In the genomic region with DNA sequence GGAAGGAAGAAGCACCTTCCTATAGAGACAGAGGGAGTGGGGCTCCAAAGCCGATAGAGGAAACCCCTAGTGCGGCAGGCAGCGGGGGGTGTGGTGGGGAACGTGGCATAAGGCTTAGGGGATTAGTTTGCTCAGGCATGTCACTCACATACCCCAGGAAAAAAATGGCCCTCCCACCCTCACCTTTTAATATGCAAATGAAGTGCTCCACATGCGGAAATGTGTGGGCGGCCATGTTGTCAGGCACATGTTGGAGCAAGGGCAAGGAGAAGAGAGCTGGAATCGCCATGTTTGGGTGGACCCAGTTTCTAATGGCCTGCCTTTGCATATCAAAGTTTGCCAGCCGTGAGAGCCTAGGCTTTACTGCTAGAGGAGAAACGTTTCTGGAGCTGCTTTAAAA, we compare ENCODE assay signal across 19 cellular contexts.
A peak's percentile ranks its signal among the peaks of the same experiment; 100 is the strongest.
DNase-seq lines count a peak whose midpoint lies in the region; ATAC-seq, FAIRE-seq and TF ChIP-seq lines count a peak whose summit lies in the region.
"Had no signal": no experiment of that assay in that cellular context is flagged by ENCODE, and none has a peak within 500 bp of the region (broad histone marks: within the 10 kb centered on the region; RNA-seq: fewer than 3 reads in every experiment).

No MANE protein-coding gene starts in this region.

- H3K4me2 ChIP-seq in H1 (ENCODE audit: insufficient read depth in 1 of 2, low read depth in 2 of 2, low read length in 2 of 2): no peak overlapping the region
- H3K4me2 ChIP-seq in neuronal stem cell (ENCODE audit: insufficient read depth, low read length, poor library complexity, severe bottlenecking): no peak overlapping the region
- H3K4me2 ChIP-seq: A549, BLaER1 had no signal

- H3K9ac ChIP-seq in NT2/D1 (ENCODE audit: insufficient read length, low read depth) (no peak overlapping the region), H1 (replicated peaks in 1 of 4; ENCODE audit: extremely low read depth in 1 of 4, low read depth in 3 of 4, low read length in 3 of 4) (no peak overlapping the region), neuronal stem cell (ENCODE audit: low read depth, low read length, poor library complexity) (no peak overlapping the region)
- H3K9ac ChIP-seq: BLaER1 had no signal

- 0 out of 2 replicates have a peak, but pooled peaks cover 6% of the 10 kb centered on the region for H3K9me3 ChIP-seq in NT2/D1 (ENCODE audit: insufficient read depth, low read length)
- 0 out of 4 replicates have a peak, but pooled peaks cover 0 to 7% of the 10 kb centered on the region in 2 experiments for H3K9me3 ChIP-seq in H1 (ENCODE audit: insufficient read depth in 2 of 2, low read depth in 1 of 2, low read length in 1 of 2)
- H3K9me3 ChIP-seq in neuronal stem cell (replicated peaks in 1 of 2; ENCODE audit: control insufficient read depth in 2 of 2, insufficient read depth in 1 of 2, low read depth in 1 of 2, low read length in 2 of 2): peaks cover 3 to 27% of the 10 kb centered on the region in 2 donors
- no peaks in the 10 kb centered on the region for H3K9me3 ChIP-seq in upper lobe of left lung
- H3K9me3 ChIP-seq: A549 had no signal

- 78% methylated on average over 9 of the region's 9 CpGs; no CpG with 5 or more reads in 1 of the 2 experiments for WGBS in H1 (ENCODE audit: extremely low coverage in 1 of 2, insufficient coverage in 1 of 2, insufficient read length in 1 of 2, insufficient replicate concordance in 2 of 2, low coverage in 1 of 2, low lambda C conversion rate in 2 of 2, missing lambda C conversion rate in 1 of 2), 2 experiments
- no CpG with 5 or more reads among the region's 9 CpGs for WGBS in neuronal stem cell (ENCODE audit: extremely low coverage in 2 of 2, insufficient read length in 2 of 2, insufficient replicate concordance in 1 of 2), 2 donors
- 75 to 81% methylated on average over 8 to 9 of the region's 9 CpGs for WGBS in upper lobe of left lung, 2 donors

- TF ChIP-seq EP300 in H1 (IDR thresholded peaks at IDR 0.05; ENCODE audit: borderline replicate concordance in 1 of 2, low read depth in 2 of 2, low read length in 2 of 2) (no peak), upper lobe of left lung (IDR thresholded peaks at IDR 0.05) (no peak)

- H3K36me3 ChIP-seq in NT2/D1 (ENCODE audit: insufficient read depth, insufficient read length, low read length) (no peaks in the 10 kb centered on the region), H1 (ENCODE audit: control insufficient read depth in 2 of 4, insufficient read depth in 4 of 4, low read length in 3 of 4) (no peaks in the 10 kb centered on the region), neuronal stem cell (replicated peaks in 1 of 2; ENCODE audit: control insufficient read depth in 2 of 2, insufficient read depth in 2 of 2, low read length in 2 of 2) (no peaks in the 10 kb centered on the region), upper lobe of left lung (no peaks in the 10 kb centered on the region)
- H3K36me3 ChIP-seq: BLaER1 had no signal

- TF ChIP-seq CTCF in H1 (IDR thresholded peaks at IDR 0.05; ENCODE audit: control extremely low read depth in 1 of 3, insufficient read depth in 1 of 3, low read depth in 1 of 3, low read length in 3 of 3) (no peak), upper lobe of left lung (IDR thresholded peaks at IDR 0.05) (no peak)

- H4K5ac ChIP-seq in H1 (ENCODE audit: insufficient read length, low read depth, low read length): no peak overlapping the region

- no peak overlapping the region for H2BK15ac ChIP-seq in H1 (ENCODE audit: low read length)
- no peak overlapping the region for H2BK15ac ChIP-seq in neuronal stem cell (ENCODE audit: low read length)

- H3K4me1 ChIP-seq in NT2/D1 (ENCODE audit: insufficient read depth, insufficient read length): no peaks in the 10 kb centered on the region
- no peaks in the 10 kb centered on the region for H3K4me1 ChIP-seq in H1 (replicated peaks in 1 of 4; ENCODE audit: control insufficient read depth in 3 of 4, insufficient read depth in 4 of 4, low read length in 3 of 4)
- peaks cover 0 to 3% of the 10 kb centered on the region in 2 donors for H3K4me1 ChIP-seq in neuronal stem cell (ENCODE audit: control insufficient read depth in 2 of 2, insufficient read depth in 1 of 2, low read depth in 1 of 2, low read length in 2 of 2)
- H3K4me1 ChIP-seq in upper lobe of left lung: no peaks in the 10 kb centered on the region
- H3K4me1 ChIP-seq: BLaER1 had no signal

- H4K8ac ChIP-seq in H1 (ENCODE audit: extremely low read depth, insufficient read depth, low read length) (no peak overlapping the region), neuronal stem cell (ENCODE audit: low read depth, low read length) (no peak overlapping the region)

- H2BK120ac ChIP-seq in H1 (replicated peaks; ENCODE audit: low read depth, low read length): no peak overlapping the region
- no peak overlapping the region for H2BK120ac ChIP-seq in neuronal stem cell (ENCODE audit: low read depth, low read length)

- no peak overlapping the region for H3K14ac ChIP-seq in H1 (ENCODE audit: insufficient read length)
- no peak overlapping the region for H3K14ac ChIP-seq in neuronal stem cell (ENCODE audit: low read length)

- no peaks in the 10 kb centered on the region for H4K20me1 ChIP-seq in H1 (replicated peaks in 1 of 2; ENCODE audit: control insufficient read depth in 1 of 2, insufficient read depth in 2 of 2, low read length in 2 of 2)
- H4K20me1 ChIP-seq: BLaER1 had no signal

- H3K23me2 ChIP-seq in H1 (ENCODE audit: low read depth, low read length): no peaks in the 10 kb centered on the region

- H3K79me2 ChIP-seq in H1 (ENCODE audit: control insufficient read depth in 1 of 2, insufficient read depth in 2 of 2, low read length in 2 of 2): no peaks in the 10 kb centered on the region

- H3K4me3 ChIP-seq in NT2/D1 (ENCODE audit: insufficient read length, low read depth): no peak overlapping the region
- no peak overlapping the region for H3K4me3 ChIP-seq in H1 (ENCODE audit: extremely low read depth in 1 of 4, insufficient read depth in 2 of 4, low read depth in 3 of 4, low read length in 4 of 4)
- H3K4me3 ChIP-seq in neuronal stem cell (ENCODE audit: low read length in 2 of 2): no peak overlapping the region
- H3K4me3 ChIP-seq in upper lobe of left lung: no peak overlapping the region
- H3K4me3 ChIP-seq: A549, BLaER1, K562 had no signal

- TF ChIP-seq RAD21 in H1 (IDR thresholded peaks at IDR 0.05 in 1 of 2, conservative IDR thresholded peaks at IDR 0.05 in 1 of 2; ENCODE audit: low read depth in 2 of 2, low read length in 2 of 2): no peak

- no peak overlapping the region for H2BK20ac ChIP-seq in H1 (ENCODE audit: low read length)

- no peak overlapping the region for H2BK5ac ChIP-seq in H1 (ENCODE audit: low read depth, low read length)
- H2BK5ac ChIP-seq in neuronal stem cell (ENCODE audit: low read length): no peak overlapping the region

- FAIRE-seq in H1 (lab: Jason Lieb, UNC): no peak
- FAIRE-seq: A549, H54, K562 had no signal

- H3K23ac ChIP-seq in H1 (ENCODE audit: insufficient read length) (no peak overlapping the region), neuronal stem cell (ENCODE audit: low read depth, low read length, poor library complexity) (no peak overlapping the region)

- H3K18ac ChIP-seq in H1 (ENCODE audit: extremely low read depth, low read length) (no peak overlapping the region), neuronal stem cell (ENCODE audit: low read length) (no peak overlapping the region)

- CTCF ChIA-PET in H1 (lab: Charles Lee; ENCODE audit: partially characterized antibody): interaction anchor here (0.6 kb wide), 1 partner anchor 244 kb away, joined by 3 read pairs; no protein-coding TSS in a partner anchor

- no peak overlapping the region for H2AFZ ChIP-seq in H1 (ENCODE audit: low read length)
- peak overlapping the region; percentile 46 for H2AFZ ChIP-seq in neuronal stem cell (ENCODE audit: low read length)

- H2BK12ac ChIP-seq in H1 (ENCODE audit: low read depth, low read length): no peak overlapping the region
- no peak overlapping the region for H2BK12ac ChIP-seq in neuronal stem cell (ENCODE audit: low read length)

- H4K91ac ChIP-seq in H1 (replicated peaks; ENCODE audit: insufficient read length, low read length): no peak overlapping the region
- H4K91ac ChIP-seq in neuronal stem cell (ENCODE audit: low read depth, low read length, poor library complexity): no peak overlapping the region

- no peaks in the 10 kb centered on the region for H3K27me3 ChIP-seq in NT2/D1 (ENCODE audit: insufficient read depth, insufficient read length)
- no peaks in the 10 kb centered on the region for H3K27me3 ChIP-seq in H1 (replicated peaks in 1 of 4; ENCODE audit: control insufficient read depth in 3 of 4, extremely low read depth in 1 of 4, insufficient read depth in 3 of 4, low read length in 3 of 4)
- no peaks in the 10 kb centered on the region for H3K27me3 ChIP-seq in neuronal stem cell (ENCODE audit: control insufficient read depth in 3 of 3, insufficient read depth in 3 of 3, low read depth in 1 of 3, low read length in 3 of 3)
- H3K27me3 ChIP-seq in upper lobe of left lung: no peaks in the 10 kb centered on the region
- H3K27me3 ChIP-seq: BLaER1 had no signal

- H3K79me1 ChIP-seq in H1 (ENCODE audit: low read depth, low read length) (no peaks in the 10 kb centered on the region), neuronal stem cell (ENCODE audit: low read depth, low read length) (no peaks in the 10 kb centered on the region)

- H2AK5ac ChIP-seq in H1 (ENCODE audit: low read depth, low read length) (no peak overlapping the region), neuronal stem cell (ENCODE audit: low read depth, low read length) (no peak overlapping the region)

- H3K56ac ChIP-seq in H1 (replicated peaks; ENCODE audit: insufficient read length, low read depth, low read length): no peak overlapping the region

- no peak for TF ChIP-seq POLR2A in H1 (IDR thresholded peaks at IDR 0.05; ENCODE audit: control extremely low read depth in 1 of 2, low read depth in 2 of 2, low read length in 2 of 2)
- no peak for TF ChIP-seq POLR2A in upper lobe of left lung (IDR thresholded peaks at IDR 0.05)

- POLR2A ChIA-PET in H1 (lab: Charles Lee; ENCODE audit: partially characterized antibody): no interaction called here

- DNase-seq in NCI-H82 (lab: John Stamatoyannopoulos, UW) (peak; percentile 3), NCI-H82 treated with DMSO at 0.1 percent for 48 hours (lab: John Stamatoyannopoulos, UW; ENCODE audit: unreplicated experiment) (no peak), NT2/D1 (ENCODE audit: low read depth, low spot score) (peak; percentile 11), H1 (ENCODE audit: low read depth in 1 of 2, low spot score in 2 of 2) (no peak), neuronal stem cell (ENCODE audit: low spot score) (no peak), upper lobe of left lung (no peak)
- no peak for DNase-seq in stimulated activated CD4-positive, alpha-beta T cell treated with anti-CD3 and anti-CD28 coated beads, Interleukin-2, amount 100 ng/mL, for 48 hours
- DNase-seq: CD4-positive, alpha-beta memory T cell; DMS153; DMS79; GF-D8; HFFc6 had no signal

- H3K4ac ChIP-seq in H1 (replicated peaks; ENCODE audit: insufficient read length, low read depth, low read length): no peak overlapping the region
- no peak overlapping the region for H3K4ac ChIP-seq in neuronal stem cell (ENCODE audit: low read length)

- H3K27ac ChIP-seq in H1 (ENCODE audit: low read depth, low read length) (no peak overlapping the region), neuronal stem cell (replicated peaks; ENCODE audit: low read length) (no peak overlapping the region), upper lobe of left lung (no peak overlapping the region)
- H3K27ac ChIP-seq: 22Rv1, A549, BLaER1 had no signal

- no peak for ATAC-seq in GM21619 (IDR thresholded peaks at IDR 0.05; ENCODE audit: unreplicated experiment)
- ATAC-seq in upper lobe of left lung (ENCODE audit: low FRiP score in 2 of 2): no peak
- ATAC-seq: A549, HCT116, K562 had no signal

Comparison
In these comparisons a context has a peak if more than half of its experiments do, and no peak if none do; other contexts are left out.
1. DNase-seq: peak in NCI-H82 (single experiment) and NT2/D1 (single experiment); none in NCI-H82 treated with DMSO at 0.1 percent for 48 hours (single experiment), H1 (0 of 2), neuronal stem cell (single experiment), stimulated activated CD4-positive, alpha-beta T cell treated with anti-CD3 and anti-CD28 coated beads, Interleukin-2, amount 100 ng/mL, for 48 hours (0 of 2) and upper lobe of left lung (0 of 2).